In genomic region chr10:27256790-27257189, GRCh38 we compare ENCODE assay signal across 17 cellular contexts. TPM values are rescaled to one million over a fixed set of nuclear protein-coding genes. Genes with fewer than 3 reads are reported as not detected.
DNase-seq lines count a peak whose midpoint lies in the region; ATAC-seq and TF ChIP-seq lines count a peak whose summit lies in the region.
"Had no signal": no experiment of that assay in that cellular context is flagged by ENCODE, and none has a peak within 500 bp of the region (broad histone marks: within the 10 kb centered on the region; RNA-seq: fewer than 3 reads in every experiment).

No MANE protein-coding gene starts in this region.

- peaks cover 28% of the 10 kb centered on the region for H3K4me1 Mint-ChIP-seq in activated naive CD8-positive, alpha-beta T cell treated with anti-CD3 and anti-CD28 coated beads, Interleukin-2, amount 10 ng/mL, durations not matched to agents 7 days and 5 days
- peaks cover 30% of the 10 kb centered on the region for H3K4me1 Mint-ChIP-seq in activated naive CD8-positive, alpha-beta T cell treated with anti-CD3 and anti-CD28 coated beads, Interleukin-2, amount 50 U/mL, for 24 hours
- H3K4me1 Mint-ChIP-seq in T-helper 17 cell (peaks cover 24% of the 10 kb centered on the region), glutamatergic neuron (ENCODE audit: low read depth, unreplicated experiment) (peaks cover 7% of the 10 kb centered on the region)

- H3K4me1 ChIP-seq in testis (no peaks in the 10 kb centered on the region), OCI-LY7 (ENCODE audit: insufficient read depth, low read length, poor library complexity, severe bottlenecking) (no peaks in the 10 kb centered on the region)

- H3K4me2 ChIP-seq in OCI-LY7 (ENCODE audit: low read length) = no peak overlapping the region

- no peak overlapping the region for H2AFZ ChIP-seq in OCI-LY7 (ENCODE audit: low read length)

- H3K36me3 ChIP-seq in testis (ENCODE audit: low read depth, missing control alignments) (no peaks in the 10 kb centered on the region), OCI-LY7 (ENCODE audit: insufficient read depth, low read length) (no peaks in the 10 kb centered on the region)

- POLR2A ChIA-PET in activated naive CD8-positive, alpha-beta T cell treated with anti-CD3 and anti-CD28 coated beads, Interleukin-2, amount 10 ng/mL, durations not matched to agents 7 days and 5 days (lab: Charles Lee) = interaction anchor here (1.2 to 3.4 kb wide), 4 partner anchors 14 to 248 kb away, joined by 4 to 20 read pairs (median 8); partner anchors contain the start of genes MASTL, RAB18 and YME1L1
- POLR2A ChIA-PET in OCI-LY7 (lab: Charles Lee) = no interaction called here

- H3K27ac Mint-ChIP-seq in activated naive CD8-positive, alpha-beta T cell treated with anti-CD3 and anti-CD28 coated beads, Interleukin-2, amount 10 ng/mL, durations not matched to agents 7 days and 5 days = no peak overlapping the region
- H3K27ac Mint-ChIP-seq in activated naive CD8-positive, alpha-beta T cell treated with anti-CD3 and anti-CD28 coated beads, Interleukin-2, amount 50 U/mL, for 24 hours = no peak overlapping the region
- peak overlapping the region; percentile 24 for H3K27ac Mint-ChIP-seq in T-helper 17 cell
- H3K27ac Mint-ChIP-seq in glutamatergic neuron (ENCODE audit: unreplicated experiment) = no peak overlapping the region
- H3K27ac Mint-ChIP-seq: B cell had no signal

- H3K9me3 ChIP-seq in T-helper 17 cell (ENCODE audit: control insufficient read depth, low read length, poor library complexity, severe bottlenecking) = no peaks in the 10 kb centered on the region
- no peaks in the 10 kb centered on the region for H3K9me3 ChIP-seq in testis
- H3K9me3 ChIP-seq in OCI-LY7 (ENCODE audit: low read length) = no peaks in the 10 kb centered on the region

- H3K27ac ChIP-seq in testis (no peak overlapping the region), OCI-LY7 (ENCODE audit: low read depth, low read length, poor library complexity, severe bottlenecking) (no peak overlapping the region)
- H3K27ac ChIP-seq: RWPE1 had no signal

- peak overlapping the region; percentile 81 for H3K4me3 Mint-ChIP-seq in activated naive CD8-positive, alpha-beta T cell treated with anti-CD3 and anti-CD28 coated beads, Interleukin-2, amount 10 ng/mL, durations not matched to agents 7 days and 5 days
- H3K4me3 Mint-ChIP-seq in activated naive CD8-positive, alpha-beta T cell treated with anti-CD3 and anti-CD28 coated beads, Interleukin-2, amount 50 U/mL, for 24 hours = no peak overlapping the region
- H3K4me3 Mint-ChIP-seq in T-helper 17 cell (peak overlapping the region; percentile 97), glutamatergic neuron (ENCODE audit: unreplicated experiment) (no peak overlapping the region)

- no peaks in the 10 kb centered on the region for H3K36me3 Mint-ChIP-seq in activated naive CD8-positive, alpha-beta T cell treated with anti-CD3 and anti-CD28 coated beads, Interleukin-2, amount 10 ng/mL, durations not matched to agents 7 days and 5 days
- H3K36me3 Mint-ChIP-seq in activated naive CD8-positive, alpha-beta T cell treated with anti-CD3 and anti-CD28 coated beads, Interleukin-2, amount 50 U/mL, for 24 hours (ENCODE audit: low read depth) = peaks cover 6% of the 10 kb centered on the region
- H3K36me3 Mint-ChIP-seq in T-helper 17 cell (ENCODE audit: low read depth) = peaks cover 7% of the 10 kb centered on the region
- peaks cover 12% of the 10 kb centered on the region for H3K36me3 Mint-ChIP-seq in glutamatergic neuron (ENCODE audit: unreplicated experiment)
- H3K36me3 Mint-ChIP-seq: CD4-positive, CD25-positive, alpha-beta regulatory T cell had no signal

- WGBS in testis, 2 donors = 85 to 95% methylated on average over 3 to 13 of the region's 22 CpGs

- TF ChIP-seq CTCF in glutamatergic neuron (IDR thresholded peaks at IDR 0.05; ENCODE audit: partially characterized antibody, unreplicated experiment) (no peak), testis (IDR thresholded peaks at IDR 0.05) (no peak), OCI-LY7 (conservative IDR thresholded peaks at IDR 0.05; ENCODE audit: low read length) (no peak)

- no peaks in the 10 kb centered on the region for H3K79me2 ChIP-seq in OCI-LY7 (ENCODE audit: insufficient read depth, low read depth, low read length)

- no TSS peak for BruUV-seq in OCI-LY7 (replicated peaks; lab: Mats Ljungman, UMichigan)

- H4K20me1 ChIP-seq in OCI-LY7 (ENCODE audit: insufficient read depth, low read length) = no peaks in the 10 kb centered on the region

- peaks cover 2% of the 10 kb centered on the region for H3K9me3 Mint-ChIP-seq in activated naive CD8-positive, alpha-beta T cell treated with anti-CD3 and anti-CD28 coated beads, Interleukin-2, amount 10 ng/mL, durations not matched to agents 7 days and 5 days
- peaks cover 5% of the 10 kb centered on the region for H3K9me3 Mint-ChIP-seq in activated naive CD8-positive, alpha-beta T cell treated with anti-CD3 and anti-CD28 coated beads, Interleukin-2, amount 50 U/mL, for 24 hours
- peaks cover 10% of the 10 kb centered on the region for H3K9me3 Mint-ChIP-seq in glutamatergic neuron (ENCODE audit: unreplicated experiment)

- H3K9me2 ChIP-seq in OCI-LY7 (ENCODE audit: insufficient read depth, low read length) = no peaks in the 10 kb centered on the region

- H3K4me3 ChIP-seq in testis (no peak overlapping the region), OCI-LY7 (ENCODE audit: low read depth, low read length, poor library complexity, severe bottlenecking) (no peak overlapping the region)

- intact Hi-C loops in testis (cut with DNase I; ENCODE audit: low total_unique reads) (no loop called here), OCI-LY7 (cut with micrococcal nuclease; ENCODE audit: unreplicated experiment) (no loop called here)

- CTCF ChIA-PET in OCI-LY7 (lab: Charles Lee; ENCODE audit: unreplicated experiment) = no interaction called here

- no peak for ATAC-seq in activated naive CD8-positive, alpha-beta T cell treated with anti-CD3 and anti-CD28 coated beads, Interleukin-2, amount 10 ng/mL, durations not matched to agents 7 days and 5 days (ENCODE audit: low read depth)
- no peak for ATAC-seq in activated naive CD8-positive, alpha-beta T cell treated with anti-CD3 and anti-CD28 coated beads, Interleukin-2, amount 50 U/mL, for 24 hours
- no peak for ATAC-seq in T-helper 17 cell
- ATAC-seq in GM19023 (IDR thresholded peaks at IDR 0.05; ENCODE audit: unreplicated experiment) = no peak
- ATAC-seq: PC-3 had no signal

- no peak for DNase-seq in activated naive CD8-positive, alpha-beta T cell treated with anti-CD3 and anti-CD28 coated beads, Interleukin-2, amount 10 ng/mL, durations not matched to agents 7 days and 5 days
- no peak for DNase-seq in activated naive CD8-positive, alpha-beta T cell treated with anti-CD3 and anti-CD28 coated beads, Interleukin-2, amount 50 U/mL, for 24 hours
- DNase-seq in T-helper 17 cell = no peak
- peak; percentile 22 for DNase-seq in glutamatergic neuron
- DNase-seq in testis = peak; percentile 42
- no peak for DNase-seq in OCI-LY7 (ENCODE audit: low spot score)
- DNase-seq: DMS79 treated with DMSO at 0.1 percent for 48 hours, GOT3, NCI-H1436, NCI-H2081, NCI-H510A, NCI-H774, PC-3 had no signal

- peaks cover 40% of the 10 kb centered on the region for H3K27me3 Mint-ChIP-seq in activated naive CD8-positive, alpha-beta T cell treated with anti-CD3 and anti-CD28 coated beads, Interleukin-2, amount 10 ng/mL, durations not matched to agents 7 days and 5 days
- peaks cover 42% of the 10 kb centered on the region for H3K27me3 Mint-ChIP-seq in activated naive CD8-positive, alpha-beta T cell treated with anti-CD3 and anti-CD28 coated beads, Interleukin-2, amount 50 U/mL, for 24 hours
- peaks cover 24% of the 10 kb centered on the region for H3K27me3 Mint-ChIP-seq in T-helper 17 cell
- H3K27me3 Mint-ChIP-seq in glutamatergic neuron (ENCODE audit: unreplicated experiment) = peaks cover 13% of the 10 kb centered on the region

- no peak for TF ChIP-seq POLR2A in testis (IDR thresholded peaks at IDR 0.05)

- no peaks in the 10 kb centered on the region for H3K27me3 ChIP-seq in testis

RNA-seq across cellular contexts. Expression of gene ACBD5, which starts 16.2 kb away (rescaled TPM):
- 10 to 100 TPM; 27.5 to 27.6 TPM for total RNA-seq in activated naive CD8-positive, alpha-beta T cell treated with anti-CD3 and anti-CD28 coated beads, Interleukin-2, amount 10 ng/mL, durations not matched to agents 7 days and 5 days
- total RNA-seq in T-helper 17 cell (10 to 100 TPM; 16.4 to 22.0 TPM), glutamatergic neuron (ENCODE audit: unreplicated experiment) (27.0 TPM), testis (10 to 100 TPM; 33.8 to 33.9 TPM), OCI-LY7 (2022) (20.0 and 20.4 TPM in 2 replicates)
- polyA plus RNA-seq in testis (ENCODE audit: insufficient read depth, low read depth, low replicate concordance) = 36.4 TPM
- 10.8 and 12.4 TPM in 2 replicates for total RNA-seq in OCI-LY7 (2014; rRNA removed; shearing (Covaris generic))

Comparison
In these comparisons a context has a peak if more than half of its experiments do, and no peak if none do; other contexts are left out.
1. H3K4me3 Mint-ChIP-seq: peak in activated naive CD8-positive, alpha-beta T cell treated with anti-CD3 and anti-CD28 coated beads, Interleukin-2, amount 10 ng/mL, durations not matched to agents 7 days and 5 days (single experiment) and T-helper 17 cell (single experiment); none in activated naive CD8-positive, alpha-beta T cell treated with anti-CD3 and anti-CD28 coated beads, Interleukin-2, amount 50 U/mL, for 24 hours (single experiment) and glutamatergic neuron (single experiment).
2. DNase-seq: peak in glutamatergic neuron (single experiment) and testis (single experiment); none in activated naive CD8-positive, alpha-beta T cell treated with anti-CD3 and anti-CD28 coated beads, Interleukin-2, amount 10 ng/mL, durations not matched to agents 7 days and 5 days (single experiment), activated naive CD8-positive, alpha-beta T cell treated with anti-CD3 and anti-CD28 coated beads, Interleukin-2, amount 50 U/mL, for 24 hours (single experiment), T-helper 17 cell (0 of 3) and OCI-LY7 (single experiment).